8 cellular contexts compared by ENCODE assay signal in genomic region chr2:20349457-20350034, GRCh38. TPM values are rescaled to one million over a fixed set of nuclear protein-coding genes. Genes with fewer than 3 reads are reported as not detected.
DNase-seq lines count a peak whose midpoint lies in the region; ATAC-seq and TF ChIP-seq lines count a peak whose summit lies in the region.

No MANE protein-coding gene starts in this region.

- H3K36me3 Mint-ChIP-seq in GM23338 (ENCODE audit: low read depth): peaks cover 14% of the 10 kb centered on the region

- peaks cover 8% of the 10 kb centered on the region; the same call in 1 of the 2 replicates for H3F3A ChIP-seq in GM23338 (replicated peaks; ENCODE audit: low read depth)

- H3K4me1 Mint-ChIP-seq in GM23338: peaks cover 28% of the 10 kb centered on the region

- H3K36me3 ChIP-seq in GM23338 (ENCODE audit: insufficient read depth) (no peaks in the 10 kb centered on the region), fibroblast of lung (ENCODE audit: control insufficient read depth, insufficient read depth, low read length) (no peaks in the 10 kb centered on the region)

- no peaks in the 10 kb centered on the region for H3K9me2 ChIP-seq in GM23338 (ENCODE audit: insufficient read depth)

- ATAC-seq in GM23338: no peak
- no peak for ATAC-seq in left lobe of liver

- H3K27ac ChIP-seq in GM23338 (ENCODE audit: low read depth) (peak overlapping the region; percentile 97), fibroblast of lung (ENCODE audit: insufficient read depth, low read length) (peak overlapping the region; percentile 84)

- no peak for DNase-seq in GM23338 (ENCODE audit: low spot score)
- peak; percentile 44 for DNase-seq in RKO (ENCODE audit: low spot score)
- no peak for DNase-seq in fibroblast of lung (ENCODE audit: low read depth in 2 of 2)
- DNase-seq in renal cortical epithelial cell (ENCODE audit: low read depth): peak; percentile 49
- no peak for DNase-seq in stimulated activated CD4-positive, alpha-beta T cell treated with anti-CD3 and anti-CD28 coated beads, Interleukin-4, amount 100 ng/mL, for 24 hours
- DNase-seq in AG08396 (ENCODE audit: low spot score): no peak
- no peak for DNase-seq in left lobe of liver (ENCODE audit: low spot score)
- DNase-seq in NCI-H146 treated with DMSO at 0.1 percent for 48 hours (lab: John Stamatoyannopoulos, UW; ENCODE audit: unreplicated experiment): no peak

- H3K79me2 ChIP-seq in GM23338 (replicated peaks; ENCODE audit: insufficient read depth) (peaks cover 57% of the 10 kb centered on the region), fibroblast of lung (ENCODE audit: control insufficient read depth, insufficient read depth, low read length) (peaks cover 60% of the 10 kb centered on the region)

- peak overlapping the region; percentile 83; the same call in 2 of the 3 replicates for H3K4me3 Mint-ChIP-seq in GM23338

- H3K4me3 ChIP-seq in GM23338: peak overlapping the region; percentile 66
- peak overlapping the region; percentile 76 to 98 (median 88) for H3K4me3 ChIP-seq in fibroblast of lung (replicated peaks in 1 of 4; ENCODE audit: control extremely low read depth in 1 of 4, insufficient read depth in 1 of 4, low read depth in 3 of 4, low read length in 4 of 4)

- peak overlapping the region; percentile 84 for H3K9ac ChIP-seq in fibroblast of lung (ENCODE audit: insufficient read depth, low read length)

- H3K27me3 Mint-ChIP-seq in GM23338 (ENCODE audit: insufficient read depth, low read depth, poor library complexity): peaks cover 8% of the 10 kb centered on the region

- H3K4me2 ChIP-seq in GM23338 (peak overlapping the region; percentile 78), fibroblast of lung (ENCODE audit: extremely low read depth, insufficient read depth, low read length) (peak overlapping the region; percentile 86)

- H3K9me3 ChIP-seq in fibroblast of lung (ENCODE audit: control insufficient read depth, insufficient read depth, low read depth, low read length): no peaks in the 10 kb centered on the region

- H3K4me1 ChIP-seq in GM23338 (ENCODE audit: insufficient read depth) (peaks cover 55% of the 10 kb centered on the region), fibroblast of lung (ENCODE audit: control insufficient read depth, extremely low read depth, insufficient read depth, low read length) (peaks cover 9% of the 10 kb centered on the region)

- no peaks in the 10 kb centered on the region for H3K9me3 Mint-ChIP-seq in GM23338

- peak overlapping the region; percentile 95 for H3K27ac Mint-ChIP-seq in GM23338

- H3K27me3 ChIP-seq in GM23338 (ENCODE audit: insufficient read depth): no peaks in the 10 kb centered on the region
- H3K27me3 ChIP-seq in fibroblast of lung (ENCODE audit: control insufficient read depth, insufficient read depth, low read length): no peaks in the 10 kb centered on the region

- no peak overlapping the region for H2AFZ ChIP-seq in GM23338
- H2AFZ ChIP-seq in fibroblast of lung (ENCODE audit: low read length): no peak overlapping the region

- H4K20me1 ChIP-seq in GM23338 (replicated peaks; ENCODE audit: insufficient read depth) (peaks cover 36% of the 10 kb centered on the region), fibroblast of lung (ENCODE audit: control insufficient read depth, extremely low read depth, insufficient read depth, low read length) (no peaks in the 10 kb centered on the region)

- no peak for TF ChIP-seq CTCF in GM23338 (conservative IDR thresholded peaks at IDR 0.05; ENCODE audit: low read depth in 2 of 2)
- TF ChIP-seq CTCF in fibroblast of lung (conservative IDR thresholded peaks at IDR 0.05 in 1 of 2, IDR thresholded peaks at IDR 0.05 in 1 of 2; ENCODE audit: low read depth in 1 of 2, low read length in 2 of 2): no peak

TF ChIP-seq in GM23338, 12 proteins besides CTCF, POLR2A, EP300 and RAD21:
- TF ChIP-seq POLR2AphosphoS5 (IDR thresholded peaks at IDR 0.05; ENCODE audit: low read depth) (no peak), ETS1 (IDR thresholded peaks at IDR 0.05) (no peak), ZNF114 (CRISPR knock-in tag; IDR thresholded peaks at IDR 0.05) (no peak)

RNA-seq across cellular contexts. Expression of gene PUM2, which starts 1.1 kb away (rescaled TPM):
- 84.2 and 94.1 TPM in 2 replicates for total RNA-seq in GM23338 (2014; rRNA removed; shearing (Covaris generic))
- polyA plus RNA-seq in GM23338 (2016; fragmentation: Nextera tagmentation; extraction: Ambion mirVana) (27.8 and 29.9 TPM in 2 replicates), fibroblast of lung (37.4 and 48.2 TPM in 2 replicates)
- total RNA-seq in fibroblast of lung (46.7 and 54.2 TPM in 2 replicates), renal cortical epithelial cell (31.6 and 90.6 TPM in 2 replicates), left lobe of liver (47.5 TPM)
- 25.7 and 32.9 TPM in 2 replicates for polyA plus RNA-seq in fibroblast of lung (2012)
- 66.5 and 88.6 TPM in 2 replicates for polyA minus RNA-seq in fibroblast of lung (ENCODE audit: low replicate concordance)

Comparison
In these comparisons a context has a peak if more than half of its experiments do, and no peak if none do; other contexts are left out.
1. DNase-seq: peak in RKO (single experiment) and renal cortical epithelial cell (single experiment); none in GM23338 (single experiment), fibroblast of lung (0 of 2), stimulated activated CD4-positive, alpha-beta T cell treated with anti-CD3 and anti-CD28 coated beads, Interleukin-4, amount 100 ng/mL, for 24 hours (single experiment), AG08396 (single experiment), left lobe of liver (single experiment) and NCI-H146 treated with DMSO at 0.1 percent for 48 hours (single experiment).